In the genomic region with DNA sequence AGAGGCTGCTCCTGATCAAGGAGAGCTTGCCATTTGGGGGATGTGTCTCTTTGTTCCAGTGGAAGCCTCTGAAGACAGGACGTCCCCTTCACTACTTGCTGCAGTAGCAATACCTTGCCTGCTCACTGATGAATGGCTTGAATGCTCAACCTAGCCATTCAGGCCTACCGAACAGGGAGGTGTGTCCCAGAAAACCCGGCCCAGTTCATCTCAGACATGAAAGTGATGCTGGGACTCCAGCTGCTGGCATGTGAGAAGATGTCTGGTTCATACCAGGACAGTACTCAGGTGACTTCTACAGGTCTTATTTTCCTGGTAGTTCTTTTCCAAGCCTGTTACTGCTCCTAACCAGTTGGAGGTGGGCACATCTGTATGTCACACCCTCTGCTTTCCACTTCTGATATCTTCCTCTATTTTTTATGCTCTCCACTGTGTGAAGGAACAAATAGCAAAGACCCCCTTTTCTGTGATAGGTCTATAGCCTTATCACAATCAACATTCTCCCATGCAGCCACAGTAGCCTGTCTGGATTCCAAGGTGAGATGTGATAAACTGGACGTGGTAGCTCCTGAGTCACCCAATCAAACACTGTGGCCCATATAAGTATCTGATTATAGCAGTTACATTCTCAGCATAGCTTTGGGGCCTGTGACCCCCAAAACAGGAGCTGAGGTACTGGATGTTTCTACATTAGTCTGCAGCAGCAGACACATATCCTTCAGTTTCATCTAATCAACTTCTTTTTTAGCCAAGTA, we compare ENCODE assay signal across 22 cellular contexts.
DNase-seq lines count a peak whose midpoint lies in the region; ATAC-seq and TF ChIP-seq lines count a peak whose summit lies in the region.
"Had no signal": no experiment of that assay in that cellular context is flagged by ENCODE, and none has a peak within 500 bp of the region (broad histone marks: within the 10 kb centered on the region; RNA-seq: fewer than 3 reads in every experiment).

No MANE protein-coding gene starts in this region.

- H2BK15ac ChIP-seq in mesenchymal stem cell (ENCODE audit: low read depth, poor library complexity, severe bottlenecking) = no peak overlapping the region

- no peak overlapping the region for H3K4me3 ChIP-seq in mesenchymal stem cell (ENCODE audit: insufficient read depth in 1 of 2, low read depth in 1 of 2, low read length in 2 of 2)
- no peak overlapping the region for H3K4me3 ChIP-seq in trophoblast cell (ENCODE audit: low read depth, low read length)
- H3K4me3 ChIP-seq: BLaER1, GM12878 had no signal

- H2AFZ ChIP-seq in mesenchymal stem cell (ENCODE audit: low read depth, low read length) = no peak overlapping the region
- H2AFZ ChIP-seq in trophoblast cell (ENCODE audit: insufficient read depth, low read length, poor library complexity) = no peak overlapping the region

- H2AK5ac ChIP-seq in mesenchymal stem cell (ENCODE audit: low read length, severe bottlenecking) = peak overlapping the region; percentile 18
- no peak overlapping the region for H2AK5ac ChIP-seq in trophoblast cell (ENCODE audit: low read length)

- TF ChIP-seq CTCF in nephron (IDR thresholded peaks at IDR 0.05; ENCODE audit: unreplicated experiment in 3 of 3) = no peak

- no peak overlapping the region for H2BK120ac ChIP-seq in mesenchymal stem cell (ENCODE audit: low read depth, low read length)
- H2BK120ac ChIP-seq in trophoblast cell (ENCODE audit: insufficient read depth, low read length, poor library complexity) = no peak overlapping the region

- H3K79me2 ChIP-seq in trophoblast cell (ENCODE audit: control insufficient read depth, insufficient read depth, low read length, poor library complexity) = no peaks in the 10 kb centered on the region

- H3K4me2 ChIP-seq in mesenchymal stem cell (ENCODE audit: low read length, poor library complexity, severe bottlenecking) (no peak overlapping the region), trophoblast cell (ENCODE audit: low read length) (no peak overlapping the region)
- H3K4me2 ChIP-seq: BLaER1 had no signal

- no peaks in the 10 kb centered on the region for H3K9me3 ChIP-seq in mesenchymal stem cell (ENCODE audit: control insufficient read depth, low read length)
- no peaks in the 10 kb centered on the region for H3K9me3 ChIP-seq in trophoblast cell (ENCODE audit: insufficient read depth, low read depth, low read length)
- H3K9me3 ChIP-seq: BE2C, BLaER1 had no signal

- H2BK12ac ChIP-seq in mesenchymal stem cell (ENCODE audit: low read length in 2 of 2) = no peak overlapping the region
- H2BK12ac ChIP-seq in trophoblast cell (ENCODE audit: low read length) = no peak overlapping the region

- H3K23ac ChIP-seq in mesenchymal stem cell (ENCODE audit: low read length in 2 of 2) = no peak overlapping the region
- no peak overlapping the region for H3K23ac ChIP-seq in trophoblast cell (ENCODE audit: low read length)

- 81% methylated on average over 3 of the region's 4 CpGs for WGBS in mesenchymal stem cell
- WGBS in trophoblast cell (ENCODE audit: extremely low coverage, insufficient coverage, insufficient read length) = no CpG with 5 or more reads among the region's 4 CpGs

- H3K4me1 ChIP-seq in mesenchymal stem cell (ENCODE audit: control insufficient read depth, insufficient read depth, low read depth, low read length) (peaks cover 4% of the 10 kb centered on the region), trophoblast cell (ENCODE audit: control insufficient read depth in 1 of 2, insufficient read depth in 2 of 2, low read length in 2 of 2) (peaks cover 2 to 5% of the 10 kb centered on the region in 2 experiments)
- H3K4me1 ChIP-seq: BE2C, BLaER1 had no signal

- no peak overlapping the region for H3K18ac ChIP-seq in mesenchymal stem cell (ENCODE audit: low read depth in 1 of 2, low read length in 2 of 2)
- H3K18ac ChIP-seq in trophoblast cell (ENCODE audit: low read length) = no peak overlapping the region

- peak overlapping the region; percentile 56 to 82 (median 59) for H3K27ac Mint-ChIP-seq in nephron
- H3K27ac Mint-ChIP-seq: CD4-positive, alpha-beta memory T cell; CD8-positive, alpha-beta memory T cell had no signal

- no peaks in the 10 kb centered on the region for H3K36me3 ChIP-seq in mesenchymal stem cell (ENCODE audit: control insufficient read depth in 1 of 2, insufficient read depth in 2 of 2, low read depth in 1 of 2, low read length in 2 of 2)
- no peaks in the 10 kb centered on the region for H3K36me3 ChIP-seq in trophoblast cell (ENCODE audit: control insufficient read depth in 1 of 2, insufficient read depth in 2 of 2, low read length in 2 of 2)
- H3K36me3 ChIP-seq: BE2C, BLaER1 had no signal

- no peak overlapping the region for H3K14ac ChIP-seq in mesenchymal stem cell (ENCODE audit: low read length in 2 of 2)
- no peak overlapping the region for H3K14ac ChIP-seq in trophoblast cell (ENCODE audit: low read length)

- no peaks in the 10 kb centered on the region for H3K9me3 Mint-ChIP-seq in nephron

- H4K12ac ChIP-seq in trophoblast cell (ENCODE audit: low read depth, low read length) = no peak overlapping the region

- H3K27me3 Mint-ChIP-seq in nephron (ENCODE audit: low read depth) = peaks cover 14% of the 10 kb centered on the region
- H3K27me3 Mint-ChIP-seq: CD4-positive, CD25-positive, alpha-beta regulatory T cell had no signal

- no peak for ATAC-seq in HG03565 (IDR thresholded peaks at IDR 0.05; ENCODE audit: unreplicated experiment)
- no peak for ATAC-seq in SK-N-SH treated with all-trans-retinoic acid at 6 μM for 48 hours
- ATAC-seq: GM12878 had no signal

- H3K79me1 ChIP-seq in mesenchymal stem cell (replicated peaks; ENCODE audit: low read length, poor library complexity, severe bottlenecking) = no peaks in the 10 kb centered on the region
- H3K79me1 ChIP-seq in trophoblast cell (ENCODE audit: low read length) = no peaks in the 10 kb centered on the region

- H3K36me3 Mint-ChIP-seq in nephron (ENCODE audit: low read depth) = no peaks in the 10 kb centered on the region
- H3K36me3 Mint-ChIP-seq: CD14-positive monocyte; CD4-positive, alpha-beta memory T cell; CD4-positive, CD25-positive, alpha-beta regulatory T cell; CD8-positive, alpha-beta memory T cell had no signal

- H3K4me3 Mint-ChIP-seq in nephron = no peak overlapping the region
- H3K4me3 Mint-ChIP-seq: CD14-positive monocyte; CD4-positive, alpha-beta memory T cell; CD4-positive, CD25-positive, alpha-beta regulatory T cell; CD8-positive, alpha-beta memory T cell had no signal

- H3K27ac ChIP-seq in mesenchymal stem cell (ENCODE audit: low read length, poor library complexity, severe bottlenecking) = no peak overlapping the region
- no peak overlapping the region for H3K27ac ChIP-seq in trophoblast cell (ENCODE audit: low read depth, low read length)
- H3K27ac ChIP-seq: BLaER1 had no signal

- peaks cover 6% of the 10 kb centered on the region for H3K4me1 Mint-ChIP-seq in nephron
- H3K4me1 Mint-ChIP-seq: CD14-positive monocyte; CD4-positive, alpha-beta memory T cell; CD4-positive, CD25-positive, alpha-beta regulatory T cell; CD8-positive, alpha-beta memory T cell had no signal

- H4K8ac ChIP-seq in mesenchymal stem cell (ENCODE audit: low read length) (no peak overlapping the region), trophoblast cell (ENCODE audit: low read depth, low read length) (no peak overlapping the region)

- no peak overlapping the region for H2BK5ac ChIP-seq in mesenchymal stem cell (ENCODE audit: low read depth, low read length, poor library complexity, severe bottlenecking)
- no peak overlapping the region for H2BK5ac ChIP-seq in trophoblast cell (ENCODE audit: low read depth, low read length, poor library complexity)

- H3K27me3 ChIP-seq in mesenchymal stem cell (ENCODE audit: control insufficient read depth in 1 of 2, insufficient read depth in 1 of 2, low read length in 2 of 2) (no peaks in the 10 kb centered on the region), trophoblast cell (ENCODE audit: insufficient read depth, low read length) (no peaks in the 10 kb centered on the region)
- H3K27me3 ChIP-seq: BE2C, BLaER1 had no signal

- no peak overlapping the region for H3K9ac ChIP-seq in mesenchymal stem cell (ENCODE audit: low read length)
- H3K9ac ChIP-seq in trophoblast cell (ENCODE audit: low read length) = no peak overlapping the region
- H3K9ac ChIP-seq: BLaER1 had no signal

- DNase-seq in mesenchymal stem cell = no peak
- DNase-seq in trophoblast cell = peak; percentile 64 to 73
- DNase-seq in activated naive CD4-positive, alpha-beta T cell treated with anti-CD3 and anti-CD28 coated beads, Interleukin-2, amount 50 U/mL, for 16 hours = no peak
- DNase-seq: 8988T; BE2C; C1 segment of cervical spinal cord; CD4-positive, alpha-beta memory T cell; CD4-positive, CD25-positive, alpha-beta regulatory T cell; CD8-positive, alpha-beta memory T cell; COR-L47; DMS 273 treated with DMSO at 0.1 percent for 48 hours; DMS153; DMS79; DND-41; EL; GDM1 had no signal

- H3K4ac ChIP-seq in mesenchymal stem cell (ENCODE audit: low read depth in 1 of 2, low read length in 2 of 2) (no peak overlapping the region), trophoblast cell (ENCODE audit: low read depth, low read length) (no peak overlapping the region)

- H4K91ac ChIP-seq in mesenchymal stem cell (ENCODE audit: low read length) = no peak overlapping the region
- no peak overlapping the region for H4K91ac ChIP-seq in trophoblast cell (ENCODE audit: low read depth, low read length)

TF ChIP-seq in SK-N-SH treated with all-trans-retinoic acid at 6 μM for 48 hours, 23 proteins besides CTCF, POLR2A, EP300 and RAD21 (continues in another document):
- no peak for TF ChIP-seq ZFP30 (CRISPR knock-in tag; IDR thresholded peaks at IDR 0.05)
- TF ChIP-seq ZNF70 (CRISPR knock-in tag; IDR thresholded peaks at IDR 0.05) = no peak
- TF ChIP-seq, protein P1, sequence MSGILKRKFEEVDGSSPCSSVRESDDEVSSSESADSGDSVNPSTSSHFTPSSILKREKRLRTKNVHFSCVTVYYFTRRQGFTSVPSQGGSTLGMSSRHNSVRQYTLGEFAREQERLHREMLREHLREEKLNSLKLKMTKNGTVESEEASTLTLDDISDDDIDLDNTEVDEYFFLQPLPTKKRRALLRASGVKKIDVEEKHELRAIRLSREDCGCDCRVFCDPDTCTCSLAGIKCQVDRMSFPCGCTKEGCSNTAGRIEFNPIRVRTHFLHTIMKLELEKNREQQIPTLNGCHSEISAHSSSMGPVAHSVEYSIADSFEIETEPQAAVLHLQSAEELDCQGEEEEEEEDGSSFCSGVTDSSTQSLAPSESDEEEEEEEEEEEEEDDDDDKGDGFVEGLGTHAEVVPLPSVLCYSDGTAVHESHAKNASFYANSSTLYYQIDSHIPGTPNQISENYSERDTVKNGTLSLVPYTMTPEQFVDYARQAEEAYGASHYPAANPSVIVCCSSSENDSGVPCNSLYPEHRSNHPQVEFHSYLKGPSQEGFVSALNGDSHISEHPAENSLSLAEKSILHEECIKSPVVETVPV (CRISPR knock-in tag; IDR thresholded peaks at IDR 0.05) = no peak
- TF ChIP-seq TCF4 (CRISPR knock-in tag; IDR thresholded peaks at IDR 0.05; ENCODE audit: borderline replicate concordance) = no peak

Comparison
In these comparisons a context has a peak if more than half of its experiments do, and no peak if none do; other contexts are left out.
1. DNase-seq: peak in trophoblast cell (2 of 2); none in mesenchymal stem cell (single experiment) and activated naive CD4-positive, alpha-beta T cell treated with anti-CD3 and anti-CD28 coated beads, Interleukin-2, amount 50 U/mL, for 16 hours (single experiment).